ENCODE assay signal across 12 cellular contexts in the genomic region with DNA sequence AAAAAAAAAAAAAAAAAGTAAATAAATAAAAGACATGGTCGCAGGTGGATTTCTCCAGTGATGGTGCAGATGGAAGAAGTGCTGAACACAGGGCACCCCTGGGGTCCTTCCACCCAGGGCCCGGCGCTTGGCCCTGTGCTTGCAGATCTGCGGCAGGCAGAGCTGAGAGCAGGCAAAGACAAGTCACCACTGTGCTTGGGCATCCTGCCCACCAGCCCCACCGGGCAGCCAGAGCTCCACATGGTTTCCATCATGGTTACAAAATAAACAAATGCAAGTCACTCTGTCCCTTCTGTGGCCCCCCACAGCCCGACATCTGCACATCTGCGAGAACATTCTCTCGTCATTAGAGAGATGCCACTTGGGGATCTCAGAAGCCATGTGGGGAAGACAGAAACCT. TPM values are rescaled to one million over a fixed set of nuclear protein-coding genes. Genes with fewer than 3 reads are reported as not detected.
DNase-seq lines count a peak whose midpoint lies in the region; ATAC-seq and TF ChIP-seq lines count a peak whose summit lies in the region.
"Had no signal": no experiment of that assay in that cellular context is flagged by ENCODE, and none has a peak within 500 bp of the region (broad histone marks: within the 10 kb centered on the region; RNA-seq: fewer than 3 reads in every experiment).

No MANE protein-coding gene starts in this region.

- H3K4me3 ChIP-seq in AG09309 (ENCODE audit: control insufficient read depth, low read depth, low read length) = no peak overlapping the region
- no peak overlapping the region for H3K4me3 ChIP-seq in coronary artery
- H3K4me3 ChIP-seq: ovary had no signal

- ATAC-seq in left lobe of liver = no peak
- no peak for ATAC-seq in HG02981 (IDR thresholded peaks at IDR 0.05; ENCODE audit: unreplicated experiment)
- no peak for ATAC-seq in HG03135 (IDR thresholded peaks at IDR 0.05; ENCODE audit: unreplicated experiment)
- no peak for ATAC-seq in effector memory CD8-positive, alpha-beta T cell (replicated peaks)

- no peaks in the 10 kb centered on the region for H3K9me3 Mint-ChIP-seq in HFFc6
- no peaks in the 10 kb centered on the region for H3K9me3 Mint-ChIP-seq in effector memory CD8-positive, alpha-beta T cell
- H3K9me3 Mint-ChIP-seq: CD8-positive, alpha-beta memory T cell; dendritic cell treated with granulocyte-macrophage colony-stimulating factor and Interleukin-4, amounts not matched to agents 40 ng/mL and 50 ng/mL, for 4 days had no signal

- H3K27me3 Mint-ChIP-seq in HFFc6 (ENCODE audit: insufficient read depth) = peaks cover 7% of the 10 kb centered on the region; the same call in 1 of the 2 replicates
- no peaks in the 10 kb centered on the region for H3K27me3 Mint-ChIP-seq in effector memory CD8-positive, alpha-beta T cell
- H3K27me3 Mint-ChIP-seq: CD8-positive, alpha-beta memory T cell; dendritic cell treated with granulocyte-macrophage colony-stimulating factor and Interleukin-4, amounts not matched to agents 40 ng/mL and 50 ng/mL, for 4 days had no signal

- H3K36me3 Mint-ChIP-seq in HFFc6 (ENCODE audit: low read depth) = no peaks in the 10 kb centered on the region
- peaks cover 7% of the 10 kb centered on the region for H3K36me3 Mint-ChIP-seq in effector memory CD8-positive, alpha-beta T cell (ENCODE audit: insufficient read depth)

- peaks cover 14% of the 10 kb centered on the region for H3K4me1 Mint-ChIP-seq in HFFc6 (ENCODE audit: low read depth)
- no peaks in the 10 kb centered on the region for H3K4me1 Mint-ChIP-seq in effector memory CD8-positive, alpha-beta T cell (ENCODE audit: low read depth in 2 of 2)
- H3K4me1 Mint-ChIP-seq: CD8-positive, alpha-beta memory T cell had no signal

- peak overlapping the region; percentile 32 for H3K4me3 Mint-ChIP-seq in HFFc6
- no peak overlapping the region for H3K4me3 Mint-ChIP-seq in effector memory CD8-positive, alpha-beta T cell
- H3K4me3 Mint-ChIP-seq: CD8-positive, alpha-beta memory T cell; dendritic cell treated with granulocyte-macrophage colony-stimulating factor and Interleukin-4, amounts not matched to agents 40 ng/mL and 50 ng/mL, for 4 days had no signal

- TF ChIP-seq CTCF in AG09309 (IDR thresholded peaks at IDR 0.05; ENCODE audit: control insufficient read depth, insufficient read depth, low read depth, low read length, missing control alignments) (no peak), HFFc6 (IDR thresholded peaks at IDR 0.05) (no peak), coronary artery (IDR thresholded peaks at IDR 0.05) (no peak)

- H3K27ac Mint-ChIP-seq in HFFc6 = peak overlapping the region; percentile 68
- H3K27ac Mint-ChIP-seq in effector memory CD8-positive, alpha-beta T cell = peak overlapping the region in 1 of 2 donors; percentile 1
- H3K27ac Mint-ChIP-seq: dendritic cell treated with granulocyte-macrophage colony-stimulating factor and Interleukin-4, amounts not matched to agents 40 ng/mL and 50 ng/mL, for 4 days had no signal

- DNase-seq in AG09309 (ENCODE audit: low read depth) (peak; percentile 52), HFFc6 (peak; percentile 72), coronary artery (ENCODE audit: low spot score) (peak; percentile 76), left lobe of liver (ENCODE audit: low spot score) (peak; percentile 46), NCI-H2227 treated with DMSO at 0.1 percent for 48 hours (lab: John Stamatoyannopoulos, UW) (no peak)
- DNase-seq in effector memory CD8-positive, alpha-beta T cell = no peak
- DNase-seq: CD8-positive, alpha-beta memory T cell; Kasumi-1 had no signal

- peak overlapping the region in 1 of 2 donors; percentile 41 for H3K27ac ChIP-seq in coronary artery
- H3K27ac ChIP-seq: ovary had no signal

RNA-seq across cellular contexts. Expression of a gene that starts 37.6 kb away (rescaled TPM):
- 1 to 10 TPM; 3.0 to 4.8 (median 3.9) TPM for total RNA-seq in HFFc6 (2021; fragmentation: NEBNext Ultra II Directional; extraction: Animal tissue kit (Norgen Biotek cat#: 25700))
- total RNA-seq in left lobe of liver = 14.0 TPM

RNA-seq across cellular contexts. Expression of a gene that starts 46.7 kb away (rescaled TPM):
- total RNA-seq in HFFc6 (2021; fragmentation: NEBNext Ultra II Directional; extraction: Animal tissue kit (Norgen Biotek cat#: 25700)) = 10 to 100 TPM; 32.9 to 39.6 (median 34.7) TPM
- total RNA-seq in left lobe of liver = 11.8 TPM

Comparison
In these comparisons a context has a peak if more than half of its experiments do, and no peak if none do; other contexts are left out.
1. DNase-seq: peak in AG09309 (single experiment), HFFc6 (single experiment), coronary artery (single experiment) and left lobe of liver (single experiment); none in NCI-H2227 treated with DMSO at 0.1 percent for 48 hours (single experiment) and effector memory CD8-positive, alpha-beta T cell (0 of 3).